In genomic region chr19:49151339-49152217, GRCh38 we compare ENCODE assay signal across 8 cellular contexts. TPM values are rescaled to one million over a fixed set of nuclear protein-coding genes. Genes with fewer than 3 reads are reported as not detected.
A peak's percentile ranks its signal among the peaks of the same experiment; 100 is the strongest.
DNase-seq lines count a peak whose midpoint lies in the region; ATAC-seq and TF ChIP-seq lines count a peak whose summit lies in the region.

No MANE protein-coding gene starts in this region.

- no peaks in the 10 kb centered on the region for H3K27me3 ChIP-seq in prostate gland (replicated peaks; ENCODE audit: insufficient read depth)

- TF ChIP-seq CTCF in prostate gland (IDR thresholded peaks at IDR 0.05): peak in 1 of 4 experiments; percentile 9

- no peaks in the 10 kb centered on the region for H3K9me3 ChIP-seq in prostate gland

- peaks cover 7% of the 10 kb centered on the region for H3K4me1 ChIP-seq in prostate gland (replicated peaks)

- intact Hi-C loops in activated T-helper 2 cell treated with anti-CD3 and anti-CD28 coated beads, Interferon-gamma antibody, Interleukin-2, Interleukin-4, amounts not matched to agents 10 μg/mL and 5 μg/mL and 100 μg/mL, durations not matched to agents 14 hours and 24 hours and 36 hours (cut with micrococcal nuclease): no loop called here
- intact Hi-C loops in left cardiac atrium (cut with DNase I): no loop called here
- intact Hi-C loops in prostate gland (cut with DNase I): loop anchor here (5.0 kb wide), 1 partner anchor 34 kb away; the partner anchor contains the start of genes C19orf73 and PPFIA3

- no peak overlapping the region for H3K27ac Mint-ChIP-seq in activated T-helper 2 cell treated with anti-CD3 and anti-CD28 coated beads, Interferon-gamma antibody, Interleukin-2, Interleukin-4, amounts not matched to agents 10 μg/mL and 5 μg/mL and 100 μg/mL, durations not matched to agents 14 hours and 24 hours and 36 hours

- H3K4me3 ChIP-seq in prostate gland: peak overlapping the region in 1 of 2 donors; percentile 77

- no peak for ATAC-seq in left cardiac atrium
- no peak for ATAC-seq in GM18498 (IDR thresholded peaks at IDR 0.05; ENCODE audit: unreplicated experiment)

- H3K27ac ChIP-seq in prostate gland: peak overlapping the region; percentile 90 to 97

- H3K27me3 Mint-ChIP-seq in activated T-helper 2 cell treated with anti-CD3 and anti-CD28 coated beads, Interferon-gamma antibody, Interleukin-2, Interleukin-4, amounts not matched to agents 10 μg/mL and 5 μg/mL and 100 μg/mL, durations not matched to agents 14 hours and 24 hours and 36 hours (ENCODE audit: low read depth): peaks cover 76% of the 10 kb centered on the region

- H3K4me1 Mint-ChIP-seq in activated T-helper 2 cell treated with anti-CD3 and anti-CD28 coated beads, Interferon-gamma antibody, Interleukin-2, Interleukin-4, amounts not matched to agents 10 μg/mL and 5 μg/mL and 100 μg/mL, durations not matched to agents 14 hours and 24 hours and 36 hours (ENCODE audit: low read depth): peaks cover 13% of the 10 kb centered on the region

- DNase-seq in 8988T: peak; percentile 72
- DNase-seq in GDM1 (lab: John Stamatoyannopoulos, UW): peak; percentile 24
- DNase-seq in NCI-H446 treated with DMSO at 0.1 percent for 48 hours (lab: John Stamatoyannopoulos, UW): peak; percentile 46
- peak; percentile 26 for DNase-seq in activated T-helper 2 cell treated with anti-CD3 and anti-CD28 coated beads, Interferon-gamma antibody, Interleukin-2, Interleukin-4, amounts not matched to agents 10 μg/mL and 5 μg/mL and 100 μg/mL, durations not matched to agents 14 hours and 24 hours and 36 hours (ENCODE audit: low spot score)
- peak; percentile 73 for DNase-seq in left cardiac atrium
- peak; percentile 96 for DNase-seq in prostate gland (ENCODE audit: low spot score)
- DNase-seq in activated gamma-delta T cell (lab: John Stamatoyannopoulos, UW): no peak

- H3K4me3 Mint-ChIP-seq in activated T-helper 2 cell treated with anti-CD3 and anti-CD28 coated beads, Interferon-gamma antibody, Interleukin-2, Interleukin-4, amounts not matched to agents 10 μg/mL and 5 μg/mL and 100 μg/mL, durations not matched to agents 14 hours and 24 hours and 36 hours (ENCODE audit: low read depth): peak overlapping the region; percentile 50

- no peaks in the 10 kb centered on the region for H3K36me3 ChIP-seq in prostate gland

- H3K9me3 Mint-ChIP-seq in activated T-helper 2 cell treated with anti-CD3 and anti-CD28 coated beads, Interferon-gamma antibody, Interleukin-2, Interleukin-4, amounts not matched to agents 10 μg/mL and 5 μg/mL and 100 μg/mL, durations not matched to agents 14 hours and 24 hours and 36 hours: no peaks in the 10 kb centered on the region

- TF ChIP-seq POLR2A in prostate gland (IDR thresholded peaks at IDR 0.05): peak; percentile 44

- H3K36me3 Mint-ChIP-seq in activated T-helper 2 cell treated with anti-CD3 and anti-CD28 coated beads, Interferon-gamma antibody, Interleukin-2, Interleukin-4, amounts not matched to agents 10 μg/mL and 5 μg/mL and 100 μg/mL, durations not matched to agents 14 hours and 24 hours and 36 hours (ENCODE audit: low read depth): no peaks in the 10 kb centered on the region

- 9% methylated on average over 42 of the region's 42 CpGs for WGBS in prostate gland

RNA-seq across cellular contexts. Expression of gene HRC, which starts 3.6 kb away (rescaled TPM):
- total RNA-seq in activated T-helper 2 cell treated with anti-CD3 and anti-CD28 coated beads, Interferon-gamma antibody, Interleukin-2, Interleukin-4, amounts not matched to agents 10 μg/mL and 5 μg/mL and 100 μg/mL, durations not matched to agents 14 hours and 24 hours and 36 hours: not detected in 2 replicates
- total RNA-seq in left cardiac atrium (100 to 1,000 TPM; 480 to 499 TPM), prostate gland (1 to 10 TPM; 3.8 to 6.7 TPM)

RNA-seq across cellular contexts. Expression of gene TRPM4, which starts 6.0 kb away (rescaled TPM):
- total RNA-seq in activated T-helper 2 cell treated with anti-CD3 and anti-CD28 coated beads, Interferon-gamma antibody, Interleukin-2, Interleukin-4, amounts not matched to agents 10 μg/mL and 5 μg/mL and 100 μg/mL, durations not matched to agents 14 hours and 24 hours and 36 hours: 1.3 and 1.9 TPM in 2 replicates
- total RNA-seq in left cardiac atrium (10 to 100 TPM; 24.4 to 30.6 TPM), prostate gland (100 to 1,000 TPM in 1 of 2 donors, 10 to 100 TPM in 1; 99.0 to 126 TPM)

RNA-seq across cellular contexts. Expression of gene PPFIA3, which starts 32.2 kb away (rescaled TPM):
- 3.6 and 5.0 TPM in 2 replicates for total RNA-seq in activated T-helper 2 cell treated with anti-CD3 and anti-CD28 coated beads, Interferon-gamma antibody, Interleukin-2, Interleukin-4, amounts not matched to agents 10 μg/mL and 5 μg/mL and 100 μg/mL, durations not matched to agents 14 hours and 24 hours and 36 hours
- 10 to 100 TPM in 1 of 2 donors, 1 to 10 TPM in 1; 6.7 to 11.5 TPM for total RNA-seq in left cardiac atrium
- 10 to 100 TPM; 12.3 to 18.2 TPM for total RNA-seq in prostate gland

RNA-seq across cellular contexts. Expression of gene C19orf73, which starts 32.6 kb away (rescaled TPM):
- total RNA-seq in activated T-helper 2 cell treated with anti-CD3 and anti-CD28 coated beads, Interferon-gamma antibody, Interleukin-2, Interleukin-4, amounts not matched to agents 10 μg/mL and 5 μg/mL and 100 μg/mL, durations not matched to agents 14 hours and 24 hours and 36 hours: 1.7 and 2.3 TPM in 2 replicates
- total RNA-seq in left cardiac atrium (1 to 10 TPM in 1 of 2 donors, under 1 TPM in 1; 0.47 to 1.6 TPM), prostate gland (10 to 100 TPM in 1 of 2 donors, 1 to 10 TPM in 1; 2.2 to 11.1 TPM)

RNA-seq across cellular contexts. Expression of gene LIN7B, which starts 37.4 kb away (rescaled TPM):
- 5.9 and 7.7 TPM in 2 replicates for total RNA-seq in activated T-helper 2 cell treated with anti-CD3 and anti-CD28 coated beads, Interferon-gamma antibody, Interleukin-2, Interleukin-4, amounts not matched to agents 10 μg/mL and 5 μg/mL and 100 μg/mL, durations not matched to agents 14 hours and 24 hours and 36 hours
- total RNA-seq in left cardiac atrium (10 to 100 TPM; 11.4 to 14.9 TPM), prostate gland (10 to 100 TPM; 31.2 to 64.3 TPM)

Comparison
In these comparisons a context has a peak if more than half of its experiments do, and no peak if none do; other contexts are left out.
1. RNA of gene HRC, which starts 3.6 kb away (total RNA-seq): 480 to 499 TPM in left cardiac atrium; 3.8 to 6.7 TPM in prostate gland and not detected in activated T-helper 2 cell treated with anti-CD3 and anti-CD28 coated beads, Interferon-gamma antibody, Interleukin-2, Interleukin-4, amounts not matched to agents 10 μg/mL and 5 μg/mL and 100 μg/mL, durations not matched to agents 14 hours and 24 hours and 36 hours; every median in the first group is over 10 times any median in the second.